In genomic region chr1:96236156-96236739, GRCh38 we compare ENCODE assay signal across 1 cellular context.
TF ChIP-seq lines count a peak whose summit lies in the region.

No MANE protein-coding gene starts in this region.

TF ChIP-seq in GM23338, 12 proteins besides CTCF, POLR2A, EP300 and RAD21 (continued from another document):
- TF ChIP-seq, protein P1, sequence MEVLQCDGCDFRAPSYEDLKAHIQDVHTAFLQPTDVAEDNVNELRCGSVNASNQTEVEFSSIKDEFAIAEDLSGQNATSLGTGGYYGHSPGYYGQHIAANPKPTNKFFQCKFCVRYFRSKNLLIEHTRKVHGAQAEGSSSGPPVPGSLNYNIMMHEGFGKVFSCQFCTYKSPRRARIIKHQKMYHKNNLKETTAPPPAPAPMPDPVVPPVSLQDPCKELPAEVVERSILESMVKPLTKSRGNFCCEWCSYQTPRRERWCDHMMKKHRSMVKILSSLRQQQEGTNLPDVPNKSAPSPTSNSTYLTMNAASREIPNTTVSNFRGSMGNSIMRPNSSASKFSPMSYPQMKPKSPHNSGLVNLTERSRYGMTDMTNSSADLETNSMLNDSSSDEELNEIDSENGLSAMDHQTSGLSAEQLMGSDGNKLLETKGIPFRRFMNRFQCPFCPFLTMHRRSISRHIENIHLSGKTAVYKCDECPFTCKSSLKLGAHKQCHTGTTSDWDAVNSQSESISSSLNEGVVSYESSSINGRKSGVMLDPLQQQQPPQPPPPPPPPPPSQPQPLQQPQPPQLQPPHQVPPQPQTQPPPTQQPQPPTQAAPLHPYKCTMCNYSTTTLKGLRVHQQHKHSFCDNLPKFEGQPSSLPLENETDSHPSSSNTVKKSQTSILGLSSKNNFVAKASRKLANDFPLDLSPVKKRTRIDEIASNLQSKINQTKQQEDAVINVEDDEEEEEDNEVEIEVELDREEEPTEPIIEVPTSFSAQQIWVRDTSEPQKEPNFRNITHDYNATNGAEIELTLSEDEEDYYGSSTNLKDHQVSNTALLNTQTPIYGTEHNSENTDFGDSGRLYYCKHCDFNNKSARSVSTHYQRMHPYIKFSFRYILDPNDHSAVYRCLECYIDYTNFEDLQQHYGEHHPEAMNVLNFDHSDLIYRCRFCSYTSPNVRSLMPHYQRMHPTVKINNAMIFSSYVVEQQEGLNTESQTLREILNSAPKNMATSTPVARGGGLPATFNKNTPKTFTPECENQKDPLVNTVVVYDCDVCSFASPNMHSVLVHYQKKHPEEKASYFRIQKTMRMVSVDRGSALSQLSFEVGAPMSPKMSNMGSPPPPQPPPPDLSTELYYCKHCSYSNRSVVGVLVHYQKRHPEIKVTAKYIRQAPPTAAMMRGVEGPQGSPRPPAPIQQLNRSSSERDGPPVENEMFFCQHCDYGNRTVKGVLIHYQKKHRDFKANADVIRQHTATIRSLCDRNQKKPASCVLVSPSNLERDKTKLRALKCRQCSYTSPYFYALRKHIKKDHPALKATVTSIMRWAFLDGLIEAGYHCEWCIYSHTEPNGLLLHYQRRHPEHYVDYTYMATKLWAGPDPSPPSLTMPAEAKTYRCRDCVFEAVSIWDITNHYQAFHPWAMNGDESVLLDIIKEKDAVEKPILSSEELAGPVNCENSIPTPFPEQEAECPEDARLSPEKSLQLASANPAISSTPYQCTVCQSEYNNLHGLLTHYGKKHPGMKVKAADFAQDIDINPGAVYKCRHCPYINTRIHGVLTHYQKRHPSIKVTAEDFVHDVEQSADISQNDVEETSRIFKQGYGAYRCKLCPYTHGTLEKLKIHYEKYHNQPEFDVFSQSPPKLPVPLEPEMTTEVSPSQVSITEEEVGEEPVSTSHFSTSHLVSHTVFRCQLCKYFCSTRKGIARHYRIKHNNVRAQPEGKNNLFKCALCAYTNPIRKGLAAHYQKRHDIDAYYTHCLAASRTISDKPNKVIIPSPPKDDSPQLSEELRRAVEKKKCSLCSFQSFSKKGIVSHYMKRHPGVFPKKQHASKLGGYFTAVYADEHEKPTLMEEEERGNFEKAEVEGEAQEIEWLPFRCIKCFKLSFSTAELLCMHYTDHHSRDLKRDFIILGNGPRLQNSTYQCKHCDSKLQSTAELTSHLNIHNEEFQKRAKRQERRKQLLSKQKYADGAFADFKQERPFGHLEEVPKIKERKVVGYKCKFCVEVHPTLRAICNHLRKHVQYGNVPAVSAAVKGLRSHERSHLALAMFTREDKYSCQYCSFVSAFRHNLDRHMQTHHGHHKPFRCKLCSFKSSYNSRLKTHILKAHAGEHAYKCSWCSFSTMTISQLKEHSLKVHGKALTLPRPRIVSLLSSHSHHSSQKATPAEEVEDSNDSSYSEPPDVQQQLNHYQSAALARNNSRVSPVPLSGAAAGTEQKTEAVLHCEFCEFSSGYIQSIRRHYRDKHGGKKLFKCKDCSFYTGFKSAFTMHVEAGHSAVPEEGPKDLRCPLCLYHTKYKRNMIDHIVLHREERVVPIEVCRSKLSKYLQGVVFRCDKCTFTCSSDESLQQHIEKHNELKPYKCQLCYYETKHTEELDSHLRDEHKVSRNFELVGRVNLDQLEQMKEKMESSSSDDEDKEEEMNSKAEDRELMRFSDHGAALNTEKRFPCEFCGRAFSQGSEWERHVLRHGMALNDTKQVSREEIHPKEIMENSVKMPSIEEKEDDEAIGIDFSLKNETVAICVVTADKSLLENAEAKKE (CRISPR knock-in tag; IDR thresholded peaks at IDR 0.05): no peak
- TF ChIP-seq EZH2phosphoT487 (IDR thresholded peaks at IDR 0.05; ENCODE audit: unreplicated experiment) (no peak), JUNB (IDR thresholded peaks at IDR 0.05; ENCODE audit: unreplicated experiment) (no peak)
